In the genomic region with DNA sequence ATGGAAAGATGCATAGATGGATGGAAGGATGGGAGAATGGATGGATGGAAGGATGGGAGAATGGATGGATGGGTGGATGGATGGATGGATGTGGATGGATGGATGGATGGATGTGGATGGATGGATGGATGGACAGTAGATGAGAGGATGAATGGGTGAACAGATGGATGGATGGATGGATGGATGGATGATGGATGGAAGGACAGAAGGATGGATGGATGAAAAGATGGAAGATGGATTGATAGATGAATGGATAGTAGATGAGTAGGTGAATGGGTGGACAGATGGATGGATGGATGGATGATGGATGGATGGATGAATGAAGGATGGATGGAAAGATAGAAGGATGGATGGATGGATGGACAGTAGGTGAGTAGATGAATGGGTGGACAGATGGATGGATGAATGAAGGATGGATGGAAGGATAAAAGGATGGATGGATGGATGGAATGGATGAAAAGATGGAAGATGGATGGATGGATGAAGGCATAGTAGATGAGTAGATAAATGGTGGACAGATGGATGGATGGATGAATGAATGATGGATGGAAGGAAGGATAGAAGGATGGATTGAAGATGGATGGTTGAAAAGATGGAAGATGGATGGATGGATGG, we compare ENCODE assay signal across 10 cellular contexts. TPM values are rescaled to one million over a fixed set of nuclear protein-coding genes. Genes with fewer than 3 reads are reported as not detected.
"Had no signal": no experiment of that assay in that cellular context is flagged by ENCODE, and none has a peak within 500 bp of the region (broad histone marks: within the 10 kb centered on the region; RNA-seq: fewer than 3 reads in every experiment).

No MANE protein-coding gene starts in this region.

- H2AFZ ChIP-seq: GM23248 had no signal

- FAIRE-seq: H54 had no signal

- H3K9ac ChIP-seq: GM23248 had no signal

- H3K4me3 ChIP-seq: GM23248 had no signal

- DNase-seq: GM23248, GOT3, H9, HCEC 1CT, HFFc6, Kasumi-1, KG1 had no signal

- H3K27ac ChIP-seq: GM23248 had no signal

RNA-seq across cellular contexts. Expression of a gene that starts 15.5 kb away (rescaled TPM):
- total RNA-seq: GM23248, H9, HFFc6 had no signal
- polyA plus RNA-seq: GM23248, IgD-negative memory B cell had no signal

RNA-seq across cellular contexts. Expression of a gene that starts 28.6 kb away (rescaled TPM):
- total RNA-seq: GM23248, HFFc6, HT-29 had no signal
- polyA plus RNA-seq: GM23248, IgD-negative memory B cell had no signal
